ENCODE assay signal across 13 cellular contexts in the genomic region with DNA sequence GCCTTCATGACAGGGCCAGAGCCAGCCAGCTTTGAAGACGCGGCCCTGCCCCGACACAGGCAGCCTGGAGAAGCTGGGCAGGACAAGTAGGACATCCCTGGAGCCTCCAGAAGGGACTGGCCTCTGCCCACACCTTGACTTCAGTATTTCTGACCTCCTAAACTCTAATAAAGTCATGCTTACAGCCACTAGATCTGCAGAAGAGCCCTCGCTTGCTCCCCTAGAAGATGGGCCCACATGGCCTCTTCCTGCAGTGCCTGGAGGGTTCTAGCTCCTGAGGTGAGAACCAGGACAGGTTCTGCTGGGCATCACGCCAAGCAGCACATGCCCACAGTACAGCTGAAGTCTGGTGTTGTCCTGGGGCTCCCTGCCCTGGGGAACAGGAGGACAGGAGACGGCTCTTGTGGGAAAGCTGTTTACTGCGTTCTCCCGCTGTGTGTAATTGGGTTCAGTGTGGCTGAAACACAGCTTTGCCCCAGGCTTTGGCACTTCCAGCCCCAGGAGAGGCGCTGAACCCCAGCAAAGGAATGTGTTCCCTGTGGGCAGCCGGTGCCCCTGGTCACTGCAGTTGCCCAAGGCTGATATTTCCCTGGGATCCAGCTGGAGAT. TPM values are rescaled to one million over a fixed set of nuclear protein-coding genes. Genes with fewer than 3 reads are reported as not detected.
A peak's percentile ranks its signal among the peaks of the same experiment; 100 is the strongest.
DNase-seq lines count a peak whose midpoint lies in the region.
"Had no signal": no experiment of that assay in that cellular context is flagged by ENCODE, and none has a peak within 500 bp of the region (broad histone marks: within the 10 kb centered on the region; RNA-seq: fewer than 3 reads in every experiment).

No MANE protein-coding gene starts in this region.

- peak overlapping the region; percentile 88; the same call in 1 of the 2 replicates for H3K4me3 ChIP-seq in Karpas-422 (ENCODE audit: low read length)
- H3K4me3 ChIP-seq: ovary had no signal

- peak overlapping the region; percentile 88 for H3K9ac ChIP-seq in Karpas-422 (ENCODE audit: low read length)

- H3K27ac ChIP-seq in Karpas-422 (ENCODE audit: low read length) = no peak overlapping the region
- H3K27ac ChIP-seq: ovary, VCaP had no signal

- no peaks in the 10 kb centered on the region for H3K27me3 ChIP-seq in Karpas-422 (ENCODE audit: low read length)
- H3K27me3 ChIP-seq: ovary, upper lobe of left lung had no signal

- peak overlapping the region; percentile 89 for H3K4me3 Mint-ChIP-seq in activated naive CD4-positive, alpha-beta T cell treated with anti-CD3 and anti-CD28 coated beads, Interleukin-2, amount 50 U/mL, for 24 hours
- H3K4me3 Mint-ChIP-seq in activated T-helper 1 cell treated with anti-CD3 and anti-CD28 coated beads, Interleukin-12 subunit alpha, Interleukin-12 subunit beta, Interleukin-2, Interleukin-4 antibody, amounts not matched to agents 30 ng/mL and 10 ng/mL and 1 ng/mL, durations not matched to agents 14 hours and 24 hours and 36 hours = peak overlapping the region; percentile 90

- H3K9me3 ChIP-seq in Karpas-422 (ENCODE audit: low read length) = peaks cover 3% of the 10 kb centered on the region
- H3K9me3 ChIP-seq: ovary, upper lobe of left lung had no signal

- no peaks in the 10 kb centered on the region for H3K27me3 Mint-ChIP-seq in activated naive CD4-positive, alpha-beta T cell treated with anti-CD3 and anti-CD28 coated beads, Interleukin-2, amount 50 U/mL, for 24 hours
- H3K27me3 Mint-ChIP-seq in activated T-helper 1 cell treated with anti-CD3 and anti-CD28 coated beads, Interleukin-12 subunit alpha, Interleukin-12 subunit beta, Interleukin-2, Interleukin-4 antibody, amounts not matched to agents 30 ng/mL and 10 ng/mL and 1 ng/mL, durations not matched to agents 14 hours and 24 hours and 36 hours (ENCODE audit: insufficient read depth) = no peaks in the 10 kb centered on the region

- no peak overlapping the region for H2AFZ ChIP-seq in Karpas-422 (ENCODE audit: low read length)

- no peaks in the 10 kb centered on the region for H3K9me2 ChIP-seq in Karpas-422 (replicated peaks; ENCODE audit: insufficient read depth, low read length)

- peaks cover 37% of the 10 kb centered on the region for H3K4me1 ChIP-seq in Karpas-422 (ENCODE audit: low read length)

- no peak for DNase-seq in activated naive CD4-positive, alpha-beta T cell (lab: John Stamatoyannopoulos, UW)
- peak; percentile 60 for DNase-seq in Karpas-422
- DNase-seq in activated T-helper 1 cell treated with anti-CD3 and anti-CD28 coated beads, Interleukin-12 subunit alpha, Interleukin-12 subunit beta, Interleukin-2, Interleukin-4 antibody, amounts not matched to agents 30 ng/mL and 10 ng/mL and 1 ng/mL, durations not matched to agents 14 hours and 24 hours and 36 hours (ENCODE audit: low spot score) = no peak
- peak; percentile 48 for DNase-seq in stimulated activated CD8-positive, alpha-beta memory T cell treated with anti-CD3 and anti-CD28 coated beads, Interleukin-4, amount 100 ng/mL, for 48 hours
- no peak for DNase-seq in COR-L47 (lab: John Stamatoyannopoulos, UW)
- DNase-seq in ureter (ENCODE audit: low spot score) = no peak
- DNase-seq in NCI-H748 treated with DMSO at 0.1 percent for 48 hours (lab: John Stamatoyannopoulos, UW) = no peak
- DNase-seq: islet precursor cell, NCI-H510A, ovary had no signal

- H4K20me1 ChIP-seq in Karpas-422 (ENCODE audit: insufficient read depth, low read depth, low read length) = peaks cover 43% of the 10 kb centered on the region; the same call in 1 of the 2 replicates

- peaks cover 22% of the 10 kb centered on the region; the same call in 1 of the 2 replicates for H3K36me3 ChIP-seq in Karpas-422 (ENCODE audit: insufficient read depth, low read length)
- H3K36me3 ChIP-seq: ovary had no signal

- H3K79me2 ChIP-seq in Karpas-422 (ENCODE audit: low read length) = peaks cover 34% of the 10 kb centered on the region

- H3K9me3 Mint-ChIP-seq in activated naive CD4-positive, alpha-beta T cell treated with anti-CD3 and anti-CD28 coated beads, Interleukin-2, amount 50 U/mL, for 24 hours = no peaks in the 10 kb centered on the region
- no peaks in the 10 kb centered on the region for H3K9me3 Mint-ChIP-seq in activated T-helper 1 cell treated with anti-CD3 and anti-CD28 coated beads, Interleukin-12 subunit alpha, Interleukin-12 subunit beta, Interleukin-2, Interleukin-4 antibody, amounts not matched to agents 30 ng/mL and 10 ng/mL and 1 ng/mL, durations not matched to agents 14 hours and 24 hours and 36 hours

- H3K27ac Mint-ChIP-seq in activated naive CD4-positive, alpha-beta T cell treated with anti-CD3 and anti-CD28 coated beads, Interleukin-2, amount 50 U/mL, for 24 hours = peak overlapping the region; percentile 70
- H3K27ac Mint-ChIP-seq in activated T-helper 1 cell treated with anti-CD3 and anti-CD28 coated beads, Interleukin-12 subunit alpha, Interleukin-12 subunit beta, Interleukin-2, Interleukin-4 antibody, amounts not matched to agents 30 ng/mL and 10 ng/mL and 1 ng/mL, durations not matched to agents 14 hours and 24 hours and 36 hours = peak overlapping the region; percentile 40

- intact Hi-C loops in activated T-helper 1 cell treated with anti-CD3 and anti-CD28 coated beads, Interleukin-12 subunit alpha, Interleukin-12 subunit beta, Interleukin-2, Interleukin-4 antibody, amounts not matched to agents 30 ng/mL and 10 ng/mL and 1 ng/mL, durations not matched to agents 14 hours and 24 hours and 36 hours (cut with micrococcal nuclease) = no loop called here

- peak overlapping the region; percentile 79 for H3K4me2 ChIP-seq in Karpas-422 (ENCODE audit: low read depth, low read length, poor library complexity, severe bottlenecking)

- peaks cover 16% of the 10 kb centered on the region for H3K4me1 Mint-ChIP-seq in activated naive CD4-positive, alpha-beta T cell treated with anti-CD3 and anti-CD28 coated beads, Interleukin-2, amount 50 U/mL, for 24 hours
- peaks cover 11% of the 10 kb centered on the region for H3K4me1 Mint-ChIP-seq in activated T-helper 1 cell treated with anti-CD3 and anti-CD28 coated beads, Interleukin-12 subunit alpha, Interleukin-12 subunit beta, Interleukin-2, Interleukin-4 antibody, amounts not matched to agents 30 ng/mL and 10 ng/mL and 1 ng/mL, durations not matched to agents 14 hours and 24 hours and 36 hours (ENCODE audit: low read depth)

- no peaks in the 10 kb centered on the region for H3K36me3 Mint-ChIP-seq in activated naive CD4-positive, alpha-beta T cell treated with anti-CD3 and anti-CD28 coated beads, Interleukin-2, amount 50 U/mL, for 24 hours
- peaks cover 13% of the 10 kb centered on the region for H3K36me3 Mint-ChIP-seq in activated T-helper 1 cell treated with anti-CD3 and anti-CD28 coated beads, Interleukin-12 subunit alpha, Interleukin-12 subunit beta, Interleukin-2, Interleukin-4 antibody, amounts not matched to agents 30 ng/mL and 10 ng/mL and 1 ng/mL, durations not matched to agents 14 hours and 24 hours and 36 hours (ENCODE audit: low read depth)

RNA-seq across cellular contexts. Expression of gene APRT, which starts 2.6 kb away (rescaled TPM):
- total RNA-seq in Karpas-422 (2014; rRNA removed; shearing (Covaris generic); ENCODE audit: low replicate concordance) = 193 and 232 TPM in 2 replicates
- 301 and 303 TPM in 2 replicates for total RNA-seq in activated T-helper 1 cell treated with anti-CD3 and anti-CD28 coated beads, Interleukin-12 subunit alpha, Interleukin-12 subunit beta, Interleukin-2, Interleukin-4 antibody, amounts not matched to agents 30 ng/mL and 10 ng/mL and 1 ng/mL, durations not matched to agents 14 hours and 24 hours and 36 hours
- 152 TPM for total RNA-seq in ureter

RNA-seq across cellular contexts. Expression of gene CDT1, which starts 5.6 kb away (rescaled TPM):
- 20.4 and 40.3 TPM in 2 replicates for total RNA-seq in Karpas-422 (2014; rRNA removed; shearing (Covaris generic); ENCODE audit: low replicate concordance)
- total RNA-seq in activated T-helper 1 cell treated with anti-CD3 and anti-CD28 coated beads, Interleukin-12 subunit alpha, Interleukin-12 subunit beta, Interleukin-2, Interleukin-4 antibody, amounts not matched to agents 30 ng/mL and 10 ng/mL and 1 ng/mL, durations not matched to agents 14 hours and 24 hours and 36 hours = 95.4 and 97.3 TPM in 2 replicates
- total RNA-seq in ureter = 2.1 TPM

RNA-seq across cellular contexts. Expression of gene PIEZO1, which starts 24.2 kb away (rescaled TPM):
- total RNA-seq in Karpas-422 (2014; rRNA removed; shearing (Covaris generic); ENCODE audit: low replicate concordance) = 1.8 and 2.1 TPM in 2 replicates
- total RNA-seq in activated T-helper 1 cell treated with anti-CD3 and anti-CD28 coated beads, Interleukin-12 subunit alpha, Interleukin-12 subunit beta, Interleukin-2, Interleukin-4 antibody, amounts not matched to agents 30 ng/mL and 10 ng/mL and 1 ng/mL, durations not matched to agents 14 hours and 24 hours and 36 hours = 214 and 217 TPM in 2 replicates
- total RNA-seq in ureter = 144 TPM

RNA-seq across cellular contexts. Expression of gene GALNS, which starts 47.6 kb away (rescaled TPM):
- total RNA-seq in Karpas-422 (2014; rRNA removed; shearing (Covaris generic); ENCODE audit: low replicate concordance) = 18.1 and 26.8 TPM in 2 replicates
- total RNA-seq in activated T-helper 1 cell treated with anti-CD3 and anti-CD28 coated beads, Interleukin-12 subunit alpha, Interleukin-12 subunit beta, Interleukin-2, Interleukin-4 antibody, amounts not matched to agents 30 ng/mL and 10 ng/mL and 1 ng/mL, durations not matched to agents 14 hours and 24 hours and 36 hours = 21.9 and 23.8 TPM in 2 replicates
- 44.4 TPM for total RNA-seq in ureter

RNA-seq across cellular contexts. Expression of gene TRAPPC2L, which starts 47.8 kb away (rescaled TPM):
- total RNA-seq in Karpas-422 (2014; rRNA removed; shearing (Covaris generic); ENCODE audit: low replicate concordance) = 58.0 and 84.6 TPM in 2 replicates
- 63.1 and 65.4 TPM in 2 replicates for total RNA-seq in activated T-helper 1 cell treated with anti-CD3 and anti-CD28 coated beads, Interleukin-12 subunit alpha, Interleukin-12 subunit beta, Interleukin-2, Interleukin-4 antibody, amounts not matched to agents 30 ng/mL and 10 ng/mL and 1 ng/mL, durations not matched to agents 14 hours and 24 hours and 36 hours
- total RNA-seq in ureter = 55.3 TPM

Comparison
In these comparisons a context has a peak if more than half of its experiments do, and no peak if none do; other contexts are left out.
1. DNase-seq: peak in Karpas-422 (single experiment) and stimulated activated CD8-positive, alpha-beta memory T cell treated with anti-CD3 and anti-CD28 coated beads, Interleukin-4, amount 100 ng/mL, for 48 hours (single experiment); none in activated naive CD4-positive, alpha-beta T cell (0 of 4), activated T-helper 1 cell treated with anti-CD3 and anti-CD28 coated beads, Interleukin-12 subunit alpha, Interleukin-12 subunit beta, Interleukin-2, Interleukin-4 antibody, amounts not matched to agents 30 ng/mL and 10 ng/mL and 1 ng/mL, durations not matched to agents 14 hours and 24 hours and 36 hours (single experiment), COR-L47 (single experiment), ureter (single experiment) and NCI-H748 treated with DMSO at 0.1 percent for 48 hours (single experiment).
2. RNA of gene PIEZO1, which starts 24.2 kb away (total RNA-seq): 214 to 217 TPM in activated T-helper 1 cell treated with anti-CD3 and anti-CD28 coated beads, Interleukin-12 subunit alpha, Interleukin-12 subunit beta, Interleukin-2, Interleukin-4 antibody, amounts not matched to agents 30 ng/mL and 10 ng/mL and 1 ng/mL, durations not matched to agents 14 hours and 24 hours and 36 hours and 144 TPM in ureter (single experiment); 1.8 to 2.1 TPM in Karpas-422; every median in the first group is over 10 times any median in the second.